ENCODE assay signal across 14 cellular contexts in genomic region chr20:41247523-41248370, GRCh38.
DNase-seq lines count a peak whose midpoint lies in the region; ATAC-seq and TF ChIP-seq lines count a peak whose summit lies in the region.
"Had no signal": no experiment of that assay in that cellular context is flagged by ENCODE, and none has a peak within 500 bp of the region (broad histone marks: within the 10 kb centered on the region; RNA-seq: fewer than 3 reads in every experiment).

No MANE protein-coding gene starts in this region.

- no peaks in the 10 kb centered on the region for H3K9me3 Mint-ChIP-seq in neural crest cell
- H3K9me3 Mint-ChIP-seq: activated CD4-positive, alpha-beta memory T cell treated with anti-CD3 and anti-CD28 coated beads, Interleukin-2, amount 10 ng/mL, durations not matched to agents 7 days and 5 days; activated naive CD8-positive, alpha-beta T cell treated with anti-CD3 and anti-CD28 coated beads, Interleukin-2, amount 10 ng/mL, durations not matched to agents 7 days and 5 days had no signal

- peaks cover 38% of the 10 kb centered on the region for H3K4me1 Mint-ChIP-seq in neural crest cell

- no peaks in the 10 kb centered on the region for H3K9me3 ChIP-seq in thymus (ENCODE audit: control insufficient read depth)
- H3K9me3 ChIP-seq: Caco-2 had no signal

- intact Hi-C loops in dorsolateral prefrontal cortex (cut with DNase I) = loop anchor here (2.0 to 10.0 kb wide), 5 partner anchors 67 to 157 kb away; partner anchors contain the start of genes ZHX3 (in 2 of the 2) and LPIN3 (in 1 of the 2)

- CTCF ChIA-PET in RWPE1 (lab: Yijun Ruan, JAX) = interaction anchor here (0.5 to 1.3 kb wide), 6 partner anchors 16 to 528 kb away, joined by 3 to 6 read pairs (median 3); no protein-coding TSS in a partner anchor

- no peaks in the 10 kb centered on the region for H3K27me3 Mint-ChIP-seq in neural crest cell (ENCODE audit: low read depth)
- H3K27me3 Mint-ChIP-seq: activated CD4-positive, alpha-beta memory T cell treated with anti-CD3 and anti-CD28 coated beads, Interleukin-2, amount 10 ng/mL, durations not matched to agents 7 days and 5 days; activated naive CD8-positive, alpha-beta T cell treated with anti-CD3 and anti-CD28 coated beads, Interleukin-2, amount 10 ng/mL, durations not matched to agents 7 days and 5 days had no signal

- TF ChIP-seq CTCF in RWPE1 (conservative IDR thresholded peaks at IDR 0.05; ENCODE audit: low read depth) (no peak), dorsolateral prefrontal cortex (IDR thresholded peaks at IDR 0.05 in 54 of 56, conservative IDR thresholded peaks at IDR 0.05 in 2 of 56; ENCODE audit: low read depth in 1 of 56, partially characterized antibody in 56 of 56) (no peak), neural crest cell (conservative IDR thresholded peaks at IDR 0.05) (no peak), GM13976 (IDR thresholded peaks at IDR 0.05; ENCODE audit: borderline replicate concordance, control extremely low read depth, extremely low read depth, insufficient read depth, missing control alignments) (no peak)

- H3K36me3 ChIP-seq in thymus (ENCODE audit: control insufficient read depth, insufficient read depth) = no peaks in the 10 kb centered on the region

- H3K27ac Mint-ChIP-seq in neural crest cell (ENCODE audit: unreplicated experiment) = peak overlapping the region; percentile 36
- H3K27ac Mint-ChIP-seq: activated CD4-positive, alpha-beta memory T cell treated with anti-CD3 and anti-CD28 coated beads, Interleukin-2, amount 10 ng/mL, durations not matched to agents 7 days and 5 days; activated naive CD8-positive, alpha-beta T cell treated with anti-CD3 and anti-CD28 coated beads, Interleukin-2, amount 10 ng/mL, durations not matched to agents 7 days and 5 days had no signal

- no peaks in the 10 kb centered on the region for H3K27me3 ChIP-seq in dorsolateral prefrontal cortex
- H3K27me3 ChIP-seq in thymus (ENCODE audit: control insufficient read depth, insufficient read depth) = no peaks in the 10 kb centered on the region

- POLR2A ChIA-PET in RWPE1 (lab: Yijun Ruan, JAX; ENCODE audit: low non-redundant PET) = interaction anchor here (0.7 kb wide), 1 partner anchor 92 kb away, joined by 3 read pairs; no protein-coding TSS in a partner anchor

- DNase-seq in RWPE1 (ENCODE audit: low spot score) (no peak), dorsolateral prefrontal cortex (no peak), neural crest cell (ENCODE audit: low read depth, low spot score) (no peak), cerebellar cortex (ENCODE audit: low spot score) (no peak), NOMO-1 treated with dmso at 0.1 percent for 144 hours (lab: John Stamatoyannopoulos, UW; ENCODE audit: unreplicated experiment) (no peak), GM13976 (ENCODE audit: low spot score) (no peak)
- DNase-seq: activated CD4-positive, alpha-beta memory T cell treated with anti-CD3 and anti-CD28 coated beads, Interleukin-2, amount 10 ng/mL, durations not matched to agents 7 days and 5 days; activated naive CD8-positive, alpha-beta T cell treated with anti-CD3 and anti-CD28 coated beads, Interleukin-2, amount 10 ng/mL, durations not matched to agents 7 days and 5 days; Caco-2; MV-4-11; NCI-H69 had no signal

- H3K4me3 ChIP-seq in dorsolateral prefrontal cortex = peak overlapping the region in 2 of 59 donors; percentile 0 to 17
- no peak overlapping the region for H3K4me3 ChIP-seq in thymus (ENCODE audit: low read length)

- no peak overlapping the region for H3K4me3 Mint-ChIP-seq in neural crest cell
- H3K4me3 Mint-ChIP-seq: activated CD4-positive, alpha-beta memory T cell treated with anti-CD3 and anti-CD28 coated beads, Interleukin-2, amount 10 ng/mL, durations not matched to agents 7 days and 5 days; activated naive CD8-positive, alpha-beta T cell treated with anti-CD3 and anti-CD28 coated beads, Interleukin-2, amount 10 ng/mL, durations not matched to agents 7 days and 5 days had no signal

- no peaks in the 10 kb centered on the region for H3K4me1 ChIP-seq in thymus (ENCODE audit: control insufficient read depth, insufficient read depth, low read length)

- no peak for ATAC-seq in HG03097 (IDR thresholded peaks at IDR 0.05; ENCODE audit: low FRiP score, unreplicated experiment)
- ATAC-seq: esophagus mucosa had no signal

- WGBS in thymus = 97% methylated on average over 7 of the region's 7 CpGs

- H3K27ac ChIP-seq in RWPE1 (peak overlapping the region; percentile 90), dorsolateral prefrontal cortex (peak overlapping the region; percentile 80 to 99 (median 95)), thymus (ENCODE audit: low read depth) (peak overlapping the region; percentile 6)

- H3K36me3 Mint-ChIP-seq in neural crest cell (ENCODE audit: low read depth) = no peaks in the 10 kb centered on the region

- in situ Hi-C loops in GM13976 (cut with MboI; ENCODE audit: low sequenced_read_pairs, unreplicated experiment) = no loop called here

Comparison
In these comparisons a context has a peak if more than half of its experiments do, and no peak if none do; other contexts are left out.
1. H3K27ac ChIP-seq: peak in every context shown above with its lines; median percentile 95 in dorsolateral prefrontal cortex; 90 in RWPE1; 6 in thymus.